Comparison of ENCODE assay signal across 10 cellular contexts in the genomic region with DNA sequence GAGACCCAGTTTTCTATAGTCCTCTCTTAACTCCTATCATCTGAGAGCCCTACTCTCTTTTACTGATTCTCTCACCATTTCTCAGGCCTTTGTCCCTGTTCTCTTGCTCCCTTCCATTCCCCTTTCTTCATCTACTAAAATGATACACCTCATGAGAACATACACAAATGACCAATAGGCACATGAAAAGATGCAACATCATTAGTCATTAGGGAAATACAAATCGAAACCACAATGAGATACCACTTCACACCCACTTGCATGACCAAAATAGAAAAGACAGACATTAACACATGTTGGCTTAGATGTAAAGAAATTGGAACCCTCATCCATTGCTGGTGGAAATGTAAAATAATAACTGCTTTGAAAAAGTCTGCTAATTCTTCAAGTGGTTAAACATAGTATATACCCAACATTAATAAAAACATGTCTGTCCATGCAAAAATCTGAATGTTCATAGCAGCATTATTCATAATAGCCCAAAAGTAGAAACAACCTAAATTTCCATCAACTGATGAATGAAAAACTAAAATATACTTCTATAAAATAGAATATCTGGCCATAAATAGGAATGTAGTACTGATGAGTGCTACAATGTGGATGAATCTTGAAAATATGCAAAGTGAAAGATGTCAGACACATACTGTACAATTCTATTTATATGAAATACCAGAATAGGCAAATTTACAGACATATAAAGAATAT.
DNase-seq lines count a peak whose midpoint lies in the region; ATAC-seq and TF ChIP-seq lines count a peak whose summit lies in the region.
"Had no signal": no experiment of that assay in that cellular context is flagged by ENCODE, and none has a peak within 500 bp of the region (broad histone marks: within the 10 kb centered on the region; RNA-seq: fewer than 3 reads in every experiment).

No MANE protein-coding gene starts in this region.

- WGBS in upper lobe of left lung, 2 donors, result 33 to 58% methylated on average over 1 of the region's 1 CpG

- no TSS peak for BruUV-seq in A673 (replicated peaks; lab: Mats Ljungman, UMichigan)

- ATAC-seq in GM18517 (IDR thresholded peaks at IDR 0.05; ENCODE audit: unreplicated experiment) (peak; percentile 94), upper lobe of left lung (ENCODE audit: low FRiP score in 2 of 2) (no peak)

- H2AFZ ChIP-seq in Karpas-422 (ENCODE audit: low read length), result no peak overlapping the region

- TF ChIP-seq CTCF in HFFc6 (IDR thresholded peaks at IDR 0.05) (no peak), upper lobe of left lung (IDR thresholded peaks at IDR 0.05) (no peak), mesothelial cell of epicardium (IDR thresholded peaks at IDR 0.05; ENCODE audit: unreplicated experiment) (no peak), A673 (conservative IDR thresholded peaks at IDR 0.05; ENCODE audit: low read depth, low read length) (no peak)

- peak overlapping the region; percentile 47 for H3K27ac ChIP-seq in Karpas-422 (ENCODE audit: low read length)
- H3K27ac ChIP-seq in upper lobe of left lung, result no peak overlapping the region
- no peak overlapping the region for H3K27ac ChIP-seq in A673 (ENCODE audit: low read depth, low read length, poor library complexity, severe bottlenecking)
- H3K27ac ChIP-seq: SK-N-MC had no signal

- H3K9ac ChIP-seq in Karpas-422 (ENCODE audit: low read length), result no peak overlapping the region; the same call in 1 of the 2 replicates

- H3K36me3 Mint-ChIP-seq in HFFc6 (ENCODE audit: low read depth), result peaks cover 4% of the 10 kb centered on the region; the same call in 1 of the 2 replicates
- H3K36me3 Mint-ChIP-seq in mesothelial cell of epicardium, result no peaks in the 10 kb centered on the region

- DNase-seq in HFFc6, result peak; percentile 26
- peak; percentile 66 for DNase-seq in Karpas-422
- DNase-seq in iris pigment epithelial cell (ENCODE audit: low read depth), result peak; percentile 61
- DNase-seq in upper lobe of left lung, result no peak
- DNase-seq in mesothelial cell of epicardium (ENCODE audit: low spot score in 2 of 2, unreplicated experiment in 2 of 2), result no peak
- no peak for DNase-seq in C1 segment of cervical spinal cord (lab: John Stamatoyannopoulos, UW)
- no peak for DNase-seq in A673 (ENCODE audit: low spot score)

- no peaks in the 10 kb centered on the region for H3K79me2 ChIP-seq in Karpas-422 (ENCODE audit: low read length)

- H3K27me3 Mint-ChIP-seq in HFFc6 (ENCODE audit: insufficient read depth), result no peaks in the 10 kb centered on the region
- no peaks in the 10 kb centered on the region for H3K27me3 Mint-ChIP-seq in mesothelial cell of epicardium (ENCODE audit: low read depth)
- H3K27me3 Mint-ChIP-seq: brain had no signal

- intact Hi-C loops in A673 (cut with micrococcal nuclease; ENCODE audit: unreplicated experiment), result no loop called here

- H3K4me1 ChIP-seq in Karpas-422 (ENCODE audit: low read length) (peaks cover 34% of the 10 kb centered on the region), upper lobe of left lung (no peaks in the 10 kb centered on the region), A673 (ENCODE audit: insufficient read depth, low read length, poor library complexity, severe bottlenecking) (no peaks in the 10 kb centered on the region)

- no peak for TF ChIP-seq EP300 in upper lobe of left lung (IDR thresholded peaks at IDR 0.05)

- CTCF ChIA-PET in A673 (lab: Charles Lee), result no interaction called here

- no peaks in the 10 kb centered on the region for H3K27me3 ChIP-seq in Karpas-422 (ENCODE audit: low read length)
- H3K27me3 ChIP-seq in upper lobe of left lung, result no peaks in the 10 kb centered on the region
- H3K27me3 ChIP-seq in A673 (replicated peaks; ENCODE audit: insufficient read depth, low read depth, low read length, poor library complexity), result no peaks in the 10 kb centered on the region

- POLR2A ChIA-PET in A673 (lab: Charles Lee; ENCODE audit: low non-redundant PET), result no interaction called here

- no peaks in the 10 kb centered on the region for H3K9me2 ChIP-seq in Karpas-422 (replicated peaks; ENCODE audit: insufficient read depth, low read length)

- H3K27ac Mint-ChIP-seq in HFFc6 (peak overlapping the region; percentile 12; the same call in 1 of the 2 replicates), mesothelial cell of epicardium (no peak overlapping the region)

- H3K9me3 Mint-ChIP-seq in HFFc6 (no peaks in the 10 kb centered on the region), mesothelial cell of epicardium (no peaks in the 10 kb centered on the region)

- H3K4me3 Mint-ChIP-seq in HFFc6, result no peak overlapping the region; the same call in 1 of the 2 replicates
- H3K4me3 Mint-ChIP-seq in mesothelial cell of epicardium, result no peak overlapping the region

- no peak for TF ChIP-seq POLR2A in upper lobe of left lung (IDR thresholded peaks at IDR 0.05)

- H3K4me2 ChIP-seq in Karpas-422 (ENCODE audit: low read depth, low read length, poor library complexity, severe bottlenecking), result peak overlapping the region; percentile 59

- no peaks in the 10 kb centered on the region for H4K20me1 ChIP-seq in Karpas-422 (ENCODE audit: insufficient read depth, low read depth, low read length)

- H3K9me3 ChIP-seq in Karpas-422 (ENCODE audit: low read length), result no peaks in the 10 kb centered on the region
- H3K9me3 ChIP-seq in upper lobe of left lung, result no peaks in the 10 kb centered on the region
- H3K9me3 ChIP-seq in A673 (ENCODE audit: low read depth, low read length, poor library complexity, severe bottlenecking), result no peaks in the 10 kb centered on the region

- H3K4me3 ChIP-seq in Karpas-422 (ENCODE audit: low read length), result peak overlapping the region; percentile 40
- no peak overlapping the region for H3K4me3 ChIP-seq in upper lobe of left lung
- no peak overlapping the region for H3K4me3 ChIP-seq in A673 (ENCODE audit: low read depth, low read length, poor library complexity, severe bottlenecking)
- H3K4me3 ChIP-seq: SK-N-MC had no signal

- H3K36me3 ChIP-seq in Karpas-422 (ENCODE audit: insufficient read depth, low read length) (no peaks in the 10 kb centered on the region), upper lobe of left lung (no peaks in the 10 kb centered on the region), A673 (ENCODE audit: insufficient read depth, low read length, poor library complexity, severe bottlenecking) (no peaks in the 10 kb centered on the region)

- H3K4me1 Mint-ChIP-seq in HFFc6 (ENCODE audit: low read depth) (peaks cover 40% of the 10 kb centered on the region), mesothelial cell of epicardium (peaks cover 21% of the 10 kb centered on the region)

Comparison
In these comparisons a context has a peak if more than half of its experiments do, and no peak if none do; other contexts are left out.
1. DNase-seq: peak in HFFc6 (single experiment), Karpas-422 (single experiment) and iris pigment epithelial cell (single experiment); none in upper lobe of left lung (0 of 2), mesothelial cell of epicardium (0 of 2), C1 segment of cervical spinal cord (0 of 14) and A673 (single experiment).